1 cellular context compared by ENCODE assay signal in the genomic region with DNA sequence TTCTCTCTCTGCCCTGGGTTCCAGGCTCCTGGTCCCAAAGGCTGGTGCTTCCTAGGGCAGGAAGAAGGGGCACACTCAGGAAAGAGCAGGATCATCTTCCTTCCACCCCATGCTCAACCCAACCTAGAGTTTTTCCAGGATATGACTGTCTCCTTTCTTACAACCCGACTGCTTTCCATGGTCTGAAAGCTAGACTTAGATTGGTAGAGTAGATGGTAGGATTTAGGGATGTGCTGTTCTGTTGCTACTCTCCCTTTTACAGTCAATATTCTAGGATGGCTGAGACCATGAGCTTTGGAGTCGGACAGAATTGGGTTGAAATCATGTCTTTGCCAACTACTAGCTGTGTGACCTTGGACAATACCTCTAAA.
TF ChIP-seq lines count a peak whose summit lies in the region.

No MANE protein-coding gene starts in this region.

TF ChIP-seq in IMR-90, 13 proteins besides CTCF, POLR2A, EP300 and RAD21:
- TF ChIP-seq RFX5 (IDR thresholded peaks at IDR 0.05; ENCODE audit: low read depth, low read length) (no peak), BHLHE40 (IDR thresholded peaks at IDR 0.05; ENCODE audit: low read depth, low read length) (no peak), CEBPB (IDR thresholded peaks at IDR 0.05; ENCODE audit: low read depth, low read length) (no peak), MAFK (IDR thresholded peaks at IDR 0.05; ENCODE audit: low read depth, low read length) (no peak)
- TF ChIP-seq, protein P1, sequence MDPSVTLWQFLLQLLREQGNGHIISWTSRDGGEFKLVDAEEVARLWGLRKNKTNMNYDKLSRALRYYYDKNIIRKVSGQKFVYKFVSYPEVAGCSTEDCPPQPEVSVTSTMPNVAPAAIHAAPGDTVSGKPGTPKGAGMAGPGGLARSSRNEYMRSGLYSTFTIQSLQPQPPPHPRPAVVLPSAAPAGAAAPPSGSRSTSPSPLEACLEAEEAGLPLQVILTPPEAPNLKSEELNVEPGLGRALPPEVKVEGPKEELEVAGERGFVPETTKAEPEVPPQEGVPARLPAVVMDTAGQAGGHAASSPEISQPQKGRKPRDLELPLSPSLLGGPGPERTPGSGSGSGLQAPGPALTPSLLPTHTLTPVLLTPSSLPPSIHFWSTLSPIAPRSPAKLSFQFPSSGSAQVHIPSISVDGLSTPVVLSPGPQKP (IDR thresholded peaks at IDR 0.05; ENCODE audit: borderline replicate concordance, low read depth, low read length), result no peak
